17 cellular contexts compared by ENCODE assay signal in genomic region chr22:45891021-45891421, GRCh38.
DNase-seq lines count a peak whose midpoint lies in the region; ATAC-seq and TF ChIP-seq lines count a peak whose summit lies in the region.
"Had no signal": no experiment of that assay in that cellular context is flagged by ENCODE, and none has a peak within 500 bp of the region (broad histone marks: within the 10 kb centered on the region; RNA-seq: fewer than 3 reads in every experiment).

No MANE protein-coding gene starts in this region.

- no peak overlapping the region for H3K4me2 ChIP-seq in neural progenitor cell
- H3K4me2 ChIP-seq: A549 had no signal

- H3K4me1 Mint-ChIP-seq in neural progenitor cell, result peaks cover 18% of the 10 kb centered on the region
- H3K4me1 Mint-ChIP-seq: CD4-positive, alpha-beta memory T cell had no signal

- intact Hi-C loops in cardiac septum (cut with DNase I), result no loop called here

- no peak for ATAC-seq in omental fat pad (ENCODE audit: low FRiP score)
- ATAC-seq: A549 had no signal

- H3K36me3 ChIP-seq in BE2C (no peaks in the 10 kb centered on the region), HEK293 (ENCODE audit: control insufficient read depth in 2 of 2, insufficient read depth in 1 of 2, low read length in 2 of 2) (no peaks in the 10 kb centered on the region), neural progenitor cell (no peaks in the 10 kb centered on the region)
- H3K36me3 ChIP-seq: Peyer's patch had no signal

- H3K4me3 ChIP-seq in BE2C (ENCODE audit: low read depth, low read length), result no peak overlapping the region
- H3K4me3 ChIP-seq in HEK293 (ENCODE audit: low read depth, low read length), result no peak overlapping the region
- H3K4me3 ChIP-seq in neural progenitor cell, result no peak overlapping the region
- H3K4me3 ChIP-seq: A549, Peyer's patch had no signal

- peaks cover under 1% of the 10 kb centered on the region for H3K4me1 ChIP-seq in BE2C
- H3K4me1 ChIP-seq in HEK293 (ENCODE audit: control insufficient read depth, insufficient read depth, low read length), result no peaks in the 10 kb centered on the region
- H3K4me1 ChIP-seq in neural progenitor cell, result peaks cover 2% of the 10 kb centered on the region
- H3K4me1 ChIP-seq: Peyer's patch had no signal

- H3K9me3 Mint-ChIP-seq in neural progenitor cell, result no peaks in the 10 kb centered on the region

- no peak overlapping the region for H3K9ac ChIP-seq in neural progenitor cell

- H3K27me3 ChIP-seq in BE2C (no peaks in the 10 kb centered on the region), neural progenitor cell (no peaks in the 10 kb centered on the region)
- H3K27me3 ChIP-seq: Peyer's patch had no signal

- H2AFZ ChIP-seq in neural progenitor cell (replicated peaks), result no peak overlapping the region

- peak overlapping the region; percentile 25 for H3K27ac Mint-ChIP-seq in neural progenitor cell
- H3K27ac Mint-ChIP-seq: CD4-positive, alpha-beta memory T cell had no signal

- POLR2A ChIA-PET in HEK293 (lab: Yijun Ruan, JAX), result no interaction called here

- peaks cover 8% of the 10 kb centered on the region for H3K27me3 Mint-ChIP-seq in neural progenitor cell (ENCODE audit: insufficient read depth, low read depth)

- H3K79me2 ChIP-seq in neural progenitor cell (ENCODE audit: low read depth), result no peaks in the 10 kb centered on the region

- no peaks in the 10 kb centered on the region for H3K36me3 Mint-ChIP-seq in neural progenitor cell
- H3K36me3 Mint-ChIP-seq: CD4-positive, alpha-beta memory T cell had no signal

- no peak overlapping the region for H3K4me3 Mint-ChIP-seq in neural progenitor cell
- H3K4me3 Mint-ChIP-seq: CD4-positive, alpha-beta memory T cell had no signal

- TF ChIP-seq CTCF in BE2C (IDR thresholded peaks at IDR 0.05; ENCODE audit: low read depth, low read length), result no peak
- TF ChIP-seq CTCF in HEK293 (tag by site-specific recombination; IDR thresholded peaks at IDR 0.05), result no peak
- TF ChIP-seq CTCF in neural progenitor cell (IDR thresholded peaks at IDR 0.05), result no peak
- TF ChIP-seq CTCF in omental fat pad (IDR thresholded peaks at IDR 0.05), result no peak

- CTCF ChIA-PET in HEK293 (lab: Yijun Ruan, JAX), result interaction anchor here (1.4 kb wide), 1 partner anchor 27 kb away, joined by 4 read pairs; no protein-coding TSS in a partner anchor

- peaks cover 7% of the 10 kb centered on the region for H3F3A ChIP-seq in neural progenitor cell (ENCODE audit: low read depth)

- DNase-seq in BE2C (peak; percentile 27), cardiac septum (ENCODE audit: low spot score) (peak; percentile 58), neural progenitor cell (ENCODE audit: low spot score) (no peak), omental fat pad (ENCODE audit: low spot score) (no peak), DMS114 treated with DMSO at 0.1 percent for 48 hours (lab: John Stamatoyannopoulos, UW; ENCODE audit: unreplicated experiment) (no peak), NCI-H524 treated with DMSO at 0.1 percent for 48 hours (lab: John Stamatoyannopoulos, UW) (no peak)
- DNase-seq in activated CD4-positive, alpha-beta T cell treated with anti-CD3 and anti-CD28 coated beads for 1 hour, result no peak
- DNase-seq: CD4-positive, alpha-beta memory T cell; DND-41; KG1; NCI-H1092; NCI-H1694 treated with DMSO at 0.1 percent for 48 hours; NCI-H446; Peyer's patch; SIG-M5 had no signal

- H3K9me3 ChIP-seq in BE2C, result no peaks in the 10 kb centered on the region
- H3K9me3 ChIP-seq in HEK293 (ENCODE audit: control insufficient read depth, insufficient read depth, low read depth, low read length), result no peaks in the 10 kb centered on the region
- no peaks in the 10 kb centered on the region for H3K9me3 ChIP-seq in neural progenitor cell (ENCODE audit: low read depth)
- H3K9me3 ChIP-seq: A549, Peyer's patch had no signal

- no peaks in the 10 kb centered on the region for H4K20me1 ChIP-seq in neural progenitor cell (ENCODE audit: low read depth)

- H3K27ac ChIP-seq in HEK293 (ENCODE audit: extremely low read depth, low read depth, low read length) (no peak overlapping the region), neural progenitor cell (no peak overlapping the region)
- H3K27ac ChIP-seq: A549, Peyer's patch had no signal

TF ChIP-seq in HEK293, 187 proteins besides CTCF, POLR2A, EP300 and RAD21:
- no peak for TF ChIP-seq ZNF580 (tag by site-specific recombination; IDR thresholded peaks at IDR 0.05)
- peak; percentile 8; the same call in 1 of the 2 replicates for TF ChIP-seq SP2 (tag by site-specific recombination; IDR thresholded peaks at IDR 0.05)

Comparison
In these comparisons a context has a peak if more than half of its experiments do, and no peak if none do; other contexts are left out.
1. DNase-seq: peak in BE2C (single experiment) and cardiac septum (single experiment); none in neural progenitor cell (single experiment), omental fat pad (single experiment), activated CD4-positive, alpha-beta T cell treated with anti-CD3 and anti-CD28 coated beads for 1 hour (single experiment), DMS114 treated with DMSO at 0.1 percent for 48 hours (single experiment) and NCI-H524 treated with DMSO at 0.1 percent for 48 hours (single experiment).